In genomic region chr1:209985002-209985401, GRCh38 we compare ENCODE assay signal across 1 cellular context.
TF ChIP-seq lines count a peak whose summit lies in the region.

No MANE protein-coding gene starts in this region.

TF ChIP-seq in HepG2, 621 proteins besides CTCF, POLR2A, EP300 and RAD21 (continued from another document):
- no peak for TF ChIP-seq ZBTB25 (CRISPR knock-in tag; IDR thresholded peaks at IDR 0.05)
- TF ChIP-seq PRDM10 (CRISPR knock-in tag; IDR thresholded peaks at IDR 0.05; ENCODE audit: low read depth), result no peak
- no peak for TF ChIP-seq HDAC6 (IDR thresholded peaks at IDR 0.05; ENCODE audit: low read depth, low read length)
- no peak for TF ChIP-seq ZNF274 (CRISPR knock-in tag; IDR thresholded peaks at IDR 0.05)
- TF ChIP-seq TBX2 (CRISPR knock-in tag; IDR thresholded peaks at IDR 0.05; ENCODE audit: borderline replicate concordance), result no peak
- no peak for TF ChIP-seq ZNF704 (CRISPR knock-in tag; IDR thresholded peaks at IDR 0.05; ENCODE audit: borderline replicate concordance)
- TF ChIP-seq ZNF670 (CRISPR knock-in tag; IDR thresholded peaks at IDR 0.05; ENCODE audit: borderline replicate concordance), result no peak
- no peak for TF ChIP-seq PRDM15 (CRISPR knock-in tag; IDR thresholded peaks at IDR 0.05)
